Comparison of ENCODE assay signal across 31 cellular contexts in genomic region chr17:49444384-49444783, GRCh38. TPM values are rescaled to one million over a fixed set of nuclear protein-coding genes. Genes with fewer than 3 reads are reported as not detected.
"Had no signal": no experiment of that assay in that cellular context is flagged by ENCODE, and none has a peak within 500 bp of the region (broad histone marks: within the 10 kb centered on the region; RNA-seq: fewer than 3 reads in every experiment).

No MANE protein-coding gene starts in this region.

- H3K36me3 Mint-ChIP-seq: activated naive CD4-positive, alpha-beta T cell treated with anti-CD3 and anti-CD28 coated beads, Interleukin-2, amount 10 ng/mL, durations not matched to agents 7 days and 5 days; activated naive CD4-positive, alpha-beta T cell treated with anti-CD3 and anti-CD28 coated beads, Interleukin-2, amount 50 U/mL, for 72 hours; activated naive CD8-positive, alpha-beta T cell treated with anti-CD3 and anti-CD28 coated beads, Interleukin-2, amount 10 ng/mL, durations not matched to agents 7 days and 5 days; brain had no signal

- H3K9me3 Mint-ChIP-seq: activated CD4-positive, alpha-beta memory T cell treated with anti-CD3 and anti-CD28 coated beads, Interleukin-2, amount 10 ng/mL, durations not matched to agents 7 days and 5 days; activated CD4-positive, alpha-beta T cell treated with anti-CD3 and anti-CD28 coated beads, Interleukin-2, amount 10 ng/mL, durations not matched to agents 7 days and 5 days; activated naive CD4-positive, alpha-beta T cell treated with anti-CD3 and anti-CD28 coated beads, Interleukin-2, amount 10 ng/mL, durations not matched to agents 7 days and 5 days; activated naive CD4-positive, alpha-beta T cell treated with anti-CD3 and anti-CD28 coated beads, Interleukin-2, amount 50 U/mL, for 72 hours; activated naive CD8-positive, alpha-beta T cell treated with anti-CD3 and anti-CD28 coated beads, Interleukin-2, amount 10 ng/mL, durations not matched to agents 7 days and 5 days; activated T-cell treated with anti-CD3 and anti-CD28 coated beads, Interleukin-2, amount 50 U/mL, for 24 hours; activated T-cell treated with anti-CD3 and anti-CD28 coated beads, Interleukin-2, amount 50 U/mL, for 72 hours; dendritic cell treated with granulocyte-macrophage colony-stimulating factor and Interleukin-4, amounts not matched to agents 40 ng/mL and 50 ng/mL, for 4 days; effector memory CD8-positive, alpha-beta T cell had no signal

- H3K27ac Mint-ChIP-seq: activated CD4-positive, alpha-beta memory T cell treated with anti-CD3 and anti-CD28 coated beads, Interleukin-2, amount 10 ng/mL, durations not matched to agents 7 days and 5 days; activated CD4-positive, alpha-beta T cell treated with anti-CD3 and anti-CD28 coated beads, Interleukin-2, amount 10 ng/mL, durations not matched to agents 7 days and 5 days; activated naive CD4-positive, alpha-beta T cell treated with anti-CD3 and anti-CD28 coated beads, Interleukin-2, amount 10 ng/mL, durations not matched to agents 7 days and 5 days; activated naive CD4-positive, alpha-beta T cell treated with anti-CD3 and anti-CD28 coated beads, Interleukin-2, amount 50 U/mL, for 72 hours; activated naive CD8-positive, alpha-beta T cell treated with anti-CD3 and anti-CD28 coated beads, Interleukin-2, amount 10 ng/mL, durations not matched to agents 7 days and 5 days; activated T-cell treated with anti-CD3 and anti-CD28 coated beads, Interleukin-2, amount 50 U/mL, for 24 hours; activated T-cell treated with anti-CD3 and anti-CD28 coated beads, Interleukin-2, amount 50 U/mL, for 72 hours; dendritic cell treated with granulocyte-macrophage colony-stimulating factor and Interleukin-4, amounts not matched to agents 40 ng/mL and 50 ng/mL, for 4 days; effector memory CD8-positive, alpha-beta T cell had no signal

- H3K36me3 ChIP-seq: ascending aorta, breast epithelium, cardiac muscle cell, esophagus muscularis mucosa, gastrocnemius medialis, heart left ventricle had no signal

- H3K4me1 Mint-ChIP-seq: activated CD4-positive, alpha-beta memory T cell treated with anti-CD3 and anti-CD28 coated beads, Interleukin-2, amount 10 ng/mL, durations not matched to agents 7 days and 5 days; activated CD4-positive, alpha-beta T cell treated with anti-CD3 and anti-CD28 coated beads, Interleukin-2, amount 10 ng/mL, durations not matched to agents 7 days and 5 days; activated naive CD4-positive, alpha-beta T cell treated with anti-CD3 and anti-CD28 coated beads, Interleukin-2, amount 10 ng/mL, durations not matched to agents 7 days and 5 days; activated naive CD8-positive, alpha-beta T cell treated with anti-CD3 and anti-CD28 coated beads, Interleukin-2, amount 10 ng/mL, durations not matched to agents 7 days and 5 days had no signal

- DNase-seq: activated CD4-positive, alpha-beta memory T cell treated with anti-CD3 and anti-CD28 coated beads, Interleukin-2, amount 10 ng/mL, durations not matched to agents 7 days and 5 days; activated CD4-positive, alpha-beta T cell treated with anti-CD3 and anti-CD28 coated beads for 1 hour; activated CD4-positive, alpha-beta T cell treated with anti-CD3 and anti-CD28 coated beads for 4 hours; activated CD4-positive, alpha-beta T cell treated with anti-CD3 and anti-CD28 coated beads, Interleukin-2, amount 10 ng/mL, durations not matched to agents 7 days and 5 days; activated CD4-positive, alpha-beta T cell treated with anti-CD3 and anti-CD28 coated beads, Interleukin-2, amount 50 U/mL, for 4 hours; activated CD8-positive, alpha-beta memory T cell treated with anti-CD3 and anti-CD28 coated beads, Interleukin-2, amount 50 U/mL, for 48 hours; activated gamma-delta T cell; activated naive CD4-positive, alpha-beta T cell; activated naive CD4-positive, alpha-beta T cell treated with anti-CD3 and anti-CD28 coated beads, Interleukin-2, amount 10 ng/mL, durations not matched to agents 7 days and 5 days; activated naive CD8-positive, alpha-beta T cell treated with anti-CD3 and anti-CD28 coated beads, Interleukin-2, amount 10 ng/mL, durations not matched to agents 7 days and 5 days; activated T-cell treated with anti-CD3 and anti-CD28 coated beads for 4 hours; activated T-cell treated with anti-CD3 and anti-CD28 coated beads, Interleukin-2, amount 50 U/mL, for 24 hours; activated T-cell treated with anti-CD3 and anti-CD28 coated beads, Interleukin-2, amount 50 U/mL, for 72 hours; central memory CD4-positive, alpha-beta T cell; cerebellar nuclear complex; dorsolateral prefrontal cortex; effector memory CD8-positive, alpha-beta T cell; erythroblast; foreskin keratinocyte; gastrocnemius medialis; glutamatergic neuron; T-helper 2 cell had no signal

- H3K9me3 ChIP-seq: ascending aorta, breast epithelium, esophagus muscularis mucosa, gastrocnemius medialis, heart left ventricle had no signal

- ATAC-seq: activated naive CD4-positive, alpha-beta T cell treated with anti-CD3 and anti-CD28 coated beads, Interleukin-2, amount 50 U/mL, for 72 hours; activated T-cell treated with anti-CD3 and anti-CD28 coated beads, Interleukin-2, amount 50 U/mL, for 72 hours; effector memory CD8-positive, alpha-beta T cell; foreskin keratinocyte; gastrocnemius medialis; heart left ventricle had no signal

- H3K27ac ChIP-seq: ascending aorta, breast epithelium, cardiac muscle cell, coronary artery, dorsolateral prefrontal cortex, esophagus muscularis mucosa, foreskin keratinocyte, gastrocnemius medialis, heart left ventricle had no signal

- H3K4me1 ChIP-seq: ascending aorta, breast epithelium, esophagus muscularis mucosa, foreskin keratinocyte, gastrocnemius medialis had no signal

- H3K4me3 Mint-ChIP-seq: activated CD4-positive, alpha-beta memory T cell treated with anti-CD3 and anti-CD28 coated beads, Interleukin-2, amount 10 ng/mL, durations not matched to agents 7 days and 5 days; activated CD4-positive, alpha-beta T cell treated with anti-CD3 and anti-CD28 coated beads, Interleukin-2, amount 10 ng/mL, durations not matched to agents 7 days and 5 days; activated naive CD4-positive, alpha-beta T cell treated with anti-CD3 and anti-CD28 coated beads, Interleukin-2, amount 10 ng/mL, durations not matched to agents 7 days and 5 days; activated naive CD8-positive, alpha-beta T cell treated with anti-CD3 and anti-CD28 coated beads, Interleukin-2, amount 10 ng/mL, durations not matched to agents 7 days and 5 days; activated T-cell treated with anti-CD3 and anti-CD28 coated beads, Interleukin-2, amount 50 U/mL, for 24 hours; activated T-cell treated with anti-CD3 and anti-CD28 coated beads, Interleukin-2, amount 50 U/mL, for 72 hours; brain; dendritic cell treated with granulocyte-macrophage colony-stimulating factor and Interleukin-4, amounts not matched to agents 40 ng/mL and 50 ng/mL, for 4 days; effector memory CD8-positive, alpha-beta T cell had no signal

- H3K27me3 ChIP-seq: ascending aorta, cardiac muscle cell had no signal

- H3K4me3 ChIP-seq: ascending aorta, breast epithelium, cardiac muscle cell, coronary artery, dorsolateral prefrontal cortex, esophagus muscularis mucosa, gastrocnemius medialis, heart left ventricle had no signal

RNA-seq across cellular contexts. Expression of gene NGFR, which starts 50.7 kb away (rescaled TPM):
- total RNA-seq: activated naive CD4-positive, alpha-beta T cell treated with anti-CD3 and anti-CD28 coated beads, Interleukin-2, amount 50 U/mL, for 72 hours had no signal
